In the genomic region with DNA sequence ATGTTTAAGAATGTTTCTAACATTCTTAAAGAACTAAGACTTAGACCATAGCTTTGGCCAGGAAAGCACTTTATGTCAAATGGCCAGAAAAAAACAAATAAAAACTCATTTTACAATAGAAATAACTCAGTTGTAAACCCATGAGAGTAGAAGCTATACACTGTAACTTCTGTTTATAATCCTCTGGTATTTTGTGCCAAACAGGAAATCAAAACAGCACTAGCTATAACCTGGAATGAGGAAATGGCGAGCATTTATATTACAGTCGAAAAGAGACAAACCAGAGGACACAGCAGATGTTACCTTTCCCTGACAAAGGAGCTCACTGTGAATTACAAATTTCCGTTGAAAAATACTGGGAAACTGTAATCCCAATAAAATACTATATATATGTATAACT, we compare ENCODE assay signal across 18 cellular contexts. TPM values are rescaled to one million over a fixed set of nuclear protein-coding genes. Genes with fewer than 3 reads are reported as not detected.
DNase-seq lines count a peak whose midpoint lies in the region; ATAC-seq, FAIRE-seq and TF ChIP-seq lines count a peak whose summit lies in the region.
"Had no signal": no experiment of that assay in that cellular context is flagged by ENCODE, and none has a peak within 500 bp of the region (broad histone marks: within the 10 kb centered on the region; RNA-seq: fewer than 3 reads in every experiment).

No MANE protein-coding gene starts in this region.

- H4K8ac ChIP-seq in mesenchymal stem cell (ENCODE audit: low read length), result no peak overlapping the region

- TF ChIP-seq EP300 in A549 (IDR thresholded peaks at IDR 0.05), result no peak

- H2AK5ac ChIP-seq in mesenchymal stem cell (ENCODE audit: low read length, severe bottlenecking), result no peak overlapping the region

- H3K4me3 ChIP-seq in A549 (no peak overlapping the region), mesenchymal stem cell (ENCODE audit: insufficient read depth in 1 of 2, low read depth in 1 of 2, low read length in 2 of 2) (no peak overlapping the region)
- H3K4me3 ChIP-seq: lung, upper lobe of left lung had no signal

- no peak for TF ChIP-seq RAD21 in A549 (conservative IDR thresholded peaks at IDR 0.05 in 1 of 2, IDR thresholded peaks at IDR 0.05 in 1 of 2)

- H2AFZ ChIP-seq in mesenchymal stem cell (ENCODE audit: low read depth, low read length), result no peak overlapping the region

- peaks cover 12% of the 10 kb centered on the region for H3K79me1 ChIP-seq in mesenchymal stem cell (replicated peaks; ENCODE audit: low read length, poor library complexity, severe bottlenecking)

- H3K9ac ChIP-seq in mesenchymal stem cell (ENCODE audit: low read length), result no peak overlapping the region

- H3K4me1 ChIP-seq in A549 (0 out of 3 replicates have a peak, but pooled peaks cover 6% of the 10 kb centered on the region), mesenchymal stem cell (ENCODE audit: control insufficient read depth, insufficient read depth, low read depth, low read length) (no peaks in the 10 kb centered on the region)

- H3K4me2 ChIP-seq in A549, result peak overlapping the region; percentile 21; the same call in 1 of the 3 replicates
- H3K4me2 ChIP-seq in mesenchymal stem cell (ENCODE audit: low read length, poor library complexity, severe bottlenecking), result no peak overlapping the region

- no peak overlapping the region for H3K18ac ChIP-seq in mesenchymal stem cell (ENCODE audit: low read depth in 1 of 2, low read length in 2 of 2)

- no peak overlapping the region for H3K27ac Mint-ChIP-seq in CD4-positive, alpha-beta T cell
- H3K27ac Mint-ChIP-seq in stimulated activated naive B cell treated with anti-CD40 and anti-IgM and Interleukin-4, amounts not matched to agents 10 μg/mL and 1 μg/mL and 100 μg/mL, for 72 hours, result no peak overlapping the region
- H3K27ac Mint-ChIP-seq: activated T-helper 17 cell treated with anti-CD3 and anti-CD28 coated beads, Interleukin-2, amount 50 U/mL, for 72 hours had no signal

- intact Hi-C loops in CD4-positive, alpha-beta T cell (cut with DNase I, micrococcal nuclease), result no loop called here

- peaks cover 7% of the 10 kb centered on the region for H3K4me1 Mint-ChIP-seq in CD4-positive, alpha-beta T cell (ENCODE audit: low read depth)
- H3K4me1 Mint-ChIP-seq in stimulated activated naive B cell treated with anti-CD40 and anti-IgM and Interleukin-4, amounts not matched to agents 10 μg/mL and 1 μg/mL and 100 μg/mL, for 72 hours, result peaks cover 0 to 5% of the 10 kb centered on the region in 2 donors

- CTCF ChIA-PET in A549 (lab: Yijun Ruan, JAX), result interaction anchor here (0.6 to 1.3 kb wide), 3 partner anchors 33 to 345 kb away, joined by 3 to 4 read pairs (median 3); no protein-coding TSS in a partner anchor
- CTCF ChIA-PET in CD4-positive, alpha-beta T cell (lab: Charles Lee), result no interaction called here

- H3K9me3 Mint-ChIP-seq in CD4-positive, alpha-beta T cell, result no peaks in the 10 kb centered on the region
- H3K9me3 Mint-ChIP-seq in stimulated activated naive B cell treated with anti-CD40 and anti-IgM and Interleukin-4, amounts not matched to agents 10 μg/mL and 1 μg/mL and 100 μg/mL, for 72 hours, result no peaks in the 10 kb centered on the region
- H3K9me3 Mint-ChIP-seq: activated T-helper 17 cell treated with anti-CD3 and anti-CD28 coated beads, Interleukin-2, amount 50 U/mL, for 72 hours; CD4-positive, alpha-beta memory T cell; nephron had no signal

- no peak overlapping the region for H3K14ac ChIP-seq in mesenchymal stem cell (ENCODE audit: low read length in 2 of 2)

- H4K91ac ChIP-seq in mesenchymal stem cell (ENCODE audit: low read length), result no peak overlapping the region

- no peak overlapping the region for H2BK5ac ChIP-seq in mesenchymal stem cell (ENCODE audit: low read depth, low read length, poor library complexity, severe bottlenecking)

- ATAC-seq in A549, result peak in 1 of 2 experiments; percentile 23; a peak in 1 of 6 replicates
- no peak for ATAC-seq in CD4-positive, alpha-beta T cell (ENCODE audit: poor library complexity)
- no peak for ATAC-seq in GM19452 (IDR thresholded peaks at IDR 0.05; ENCODE audit: unreplicated experiment)
- ATAC-seq in stimulated activated naive B cell treated with anti-CD40 and anti-IgM and Interleukin-4, amounts not matched to agents 10 μg/mL and 1 μg/mL and 100 μg/mL, for 72 hours (replicated peaks), result no peak
- ATAC-seq: activated T-helper 17 cell treated with anti-CD3 and anti-CD28 coated beads, Interleukin-2, amount 50 U/mL, for 72 hours had no signal

- POLR2A ChIA-PET in A549 (lab: Yijun Ruan, JAX), result no interaction called here
- POLR2A ChIA-PET in CD4-positive, alpha-beta T cell (lab: Charles Lee), result no interaction called here

- H3K27me3 ChIP-seq in mesenchymal stem cell (ENCODE audit: control insufficient read depth in 1 of 2, insufficient read depth in 1 of 2, low read length in 2 of 2), result no peaks in the 10 kb centered on the region
- no peaks in the 10 kb centered on the region for H3K27me3 ChIP-seq in CD4-positive, alpha-beta T cell (ENCODE audit: control insufficient read depth, insufficient read depth, low read length)
- H3K27me3 ChIP-seq: upper lobe of left lung had no signal

- no peak overlapping the region for H3K4ac ChIP-seq in mesenchymal stem cell (ENCODE audit: low read depth in 1 of 2, low read length in 2 of 2)

- peaks cover 42% of the 10 kb centered on the region for H3K36me3 Mint-ChIP-seq in CD4-positive, alpha-beta T cell (ENCODE audit: low read depth)
- peaks cover 11 to 19% of the 10 kb centered on the region in 2 donors for H3K36me3 Mint-ChIP-seq in stimulated activated naive B cell treated with anti-CD40 and anti-IgM and Interleukin-4, amounts not matched to agents 10 μg/mL and 1 μg/mL and 100 μg/mL, for 72 hours

- peaks cover 10 to 37% of the 10 kb centered on the region in 2 experiments for H3K36me3 ChIP-seq in mesenchymal stem cell (ENCODE audit: control insufficient read depth in 1 of 2, insufficient read depth in 2 of 2, low read depth in 1 of 2, low read length in 2 of 2)

- H3K27me3 Mint-ChIP-seq in CD4-positive, alpha-beta T cell, result no peaks in the 10 kb centered on the region
- no peaks in the 10 kb centered on the region for H3K27me3 Mint-ChIP-seq in stimulated activated naive B cell treated with anti-CD40 and anti-IgM and Interleukin-4, amounts not matched to agents 10 μg/mL and 1 μg/mL and 100 μg/mL, for 72 hours
- H3K27me3 Mint-ChIP-seq: activated T-helper 17 cell treated with anti-CD3 and anti-CD28 coated beads, Interleukin-2, amount 50 U/mL, for 72 hours; CD4-positive, alpha-beta memory T cell had no signal

- H3K4me3 Mint-ChIP-seq in CD4-positive, alpha-beta T cell, result no peak overlapping the region
- H3K4me3 Mint-ChIP-seq in stimulated activated naive B cell treated with anti-CD40 and anti-IgM and Interleukin-4, amounts not matched to agents 10 μg/mL and 1 μg/mL and 100 μg/mL, for 72 hours, result no peak overlapping the region
- H3K4me3 Mint-ChIP-seq: activated T-helper 17 cell treated with anti-CD3 and anti-CD28 coated beads, Interleukin-2, amount 50 U/mL, for 72 hours; CD4-positive, alpha-beta memory T cell; nephron had no signal

- TF ChIP-seq CTCF in A549 (IDR thresholded peaks at IDR 0.05), result no peak
- TF ChIP-seq CTCF in CD4-positive, alpha-beta T cell (IDR thresholded peaks at IDR 0.05), result no peak

- no peak overlapping the region for H3K23ac ChIP-seq in mesenchymal stem cell (ENCODE audit: low read length in 2 of 2)

- 60% methylated on average over 3 of the region's 3 CpGs for WGBS in A549 (ENCODE audit: missing lambda C conversion rate)
- 59% methylated on average over 2 of the region's 3 CpGs for WGBS in mesenchymal stem cell

- H2BK120ac ChIP-seq in mesenchymal stem cell (ENCODE audit: low read depth, low read length), result no peak overlapping the region

- H3K9me3 ChIP-seq in A549 (no peaks in the 10 kb centered on the region), mesenchymal stem cell (ENCODE audit: control insufficient read depth, low read length) (no peaks in the 10 kb centered on the region)
- no peaks in the 10 kb centered on the region for H3K9me3 ChIP-seq in CD4-positive, alpha-beta T cell (ENCODE audit: control insufficient read depth, low read length)
- H3K9me3 ChIP-seq: upper lobe of left lung had no signal

- no peak for TF ChIP-seq POLR2A in A549 (IDR thresholded peaks at IDR 0.05; ENCODE audit: low read length)

- no peak overlapping the region for H2BK15ac ChIP-seq in mesenchymal stem cell (ENCODE audit: low read depth, poor library complexity, severe bottlenecking)

- no peak overlapping the region for H2BK12ac ChIP-seq in mesenchymal stem cell (ENCODE audit: low read length in 2 of 2)

- H3K27ac ChIP-seq in A549, result no peak overlapping the region
- no peak overlapping the region for H3K27ac ChIP-seq in mesenchymal stem cell (ENCODE audit: low read length, poor library complexity, severe bottlenecking)
- H3K27ac ChIP-seq in CD4-positive, alpha-beta T cell (ENCODE audit: low read depth, low read length), result no peak overlapping the region

- no peak for FAIRE-seq in A549 (lab: Jason Lieb, UNC)

- peak in 1 of 2 experiments; percentile 9 for DNase-seq in A549 (ENCODE audit: low read depth in 1 of 2, low spot score in 1 of 2)
- peak; percentile 61 for DNase-seq in LoVo (ENCODE audit: low spot score)
- peak; percentile 52 for DNase-seq in dermis blood vessel endothelial cell
- peak; percentile 25 for DNase-seq in mesenchymal stem cell
- DNase-seq in stimulated activated CD8-positive, alpha-beta memory T cell treated with anti-CD3 and anti-CD28 coated beads, Interleukin-4, amount 100 ng/mL, for 48 hours, result no peak
- no peak for DNase-seq in CD4-positive, alpha-beta T cell
- DNase-seq in stimulated activated naive B cell treated with anti-CD40 and anti-IgM and Interleukin-4, amounts not matched to agents 10 μg/mL and 1 μg/mL and 100 μg/mL, for 72 hours, result no peak
- DNase-seq: amygdala; CD4-positive, alpha-beta memory T cell; NCI-H187 treated with DMSO at 0.1 percent for 48 hours; NCI-H524 treated with DMSO at 0.1 percent for 48 hours; Right ventricle myocardium superior; stimulated activated naive CD4-positive, alpha-beta T cell treated with Interleukin-2 at 50 U/mL for 16 hours; upper lobe of left lung had no signal

TF ChIP-seq in A549, 52 proteins besides CTCF, POLR2A, EP300 and RAD21 (continues in another document):
- TF ChIP-seq BHLHE40 (IDR thresholded peaks at IDR 0.05; ENCODE audit: low read depth, low read length) (no peak), HEYL (CRISPR knock-in tag; IDR thresholded peaks at IDR 0.05) (no peak), KDM5A (IDR thresholded peaks at IDR 0.05) (no peak), TFCP2L1 (CRISPR knock-in tag; IDR thresholded peaks at IDR 0.05) (no peak), CHD4 (IDR thresholded peaks at IDR 0.05; ENCODE audit: borderline replicate concordance) (no peak), MAZ (IDR thresholded peaks at IDR 0.05; ENCODE audit: borderline replicate concordance, low read depth, low read length) (no peak)

RNA-seq across cellular contexts. Expression of gene GK5, which starts 10.3 kb away (rescaled TPM):
- polyA plus RNA-seq in A549 (2011; rRNA removed) (13.2 and 18.1 TPM in 2 replicates), A549 (2017; fragmentation: RNase III; extraction: RNeasy Plus Mini Kit Qiagen cat#74134 plus additional on column Dnase treatment) (6.9 to 7.5 TPM (median 7.0 TPM) in 3 replicates)
- polyA plus RNA-seq in A549 (2012; cell fraction: cytosol; rRNA removed), result 2.6 and 2.9 TPM in 2 replicates
- 5.6 and 7.3 TPM in 2 replicates for polyA plus RNA-seq in A549 (2012; cell fraction: nucleus; rRNA removed)
- polyA minus RNA-seq in A549 (2011; rRNA and poly(A)+ RNA removed), result 5.8 and 6.2 TPM in 2 replicates
- total RNA-seq in dermis blood vessel endothelial cell, result 6.5 and 8.8 TPM in 2 replicates
- polyA plus RNA-seq in mesenchymal stem cell (2013, experiment 1 of 2), result 10.6 TPM
- polyA plus RNA-seq in mesenchymal stem cell (2013, experiment 2 of 2), result 11.5 TPM
- total RNA-seq in CD4-positive, alpha-beta T cell, result 10 to 100 TPM; 12.1 to 14.2 TPM

Comparison
In these comparisons a context has a peak if more than half of its experiments do, and no peak if none do; other contexts are left out.
1. DNase-seq: peak in LoVo (single experiment), dermis blood vessel endothelial cell (single experiment) and mesenchymal stem cell (single experiment); none in stimulated activated CD8-positive, alpha-beta memory T cell treated with anti-CD3 and anti-CD28 coated beads, Interleukin-4, amount 100 ng/mL, for 48 hours (single experiment), CD4-positive, alpha-beta T cell (0 of 10) and stimulated activated naive B cell treated with anti-CD40 and anti-IgM and Interleukin-4, amounts not matched to agents 10 μg/mL and 1 μg/mL and 100 μg/mL, for 72 hours (single experiment).